ENCODE assay signal across 2 cellular contexts in the genomic region with DNA sequence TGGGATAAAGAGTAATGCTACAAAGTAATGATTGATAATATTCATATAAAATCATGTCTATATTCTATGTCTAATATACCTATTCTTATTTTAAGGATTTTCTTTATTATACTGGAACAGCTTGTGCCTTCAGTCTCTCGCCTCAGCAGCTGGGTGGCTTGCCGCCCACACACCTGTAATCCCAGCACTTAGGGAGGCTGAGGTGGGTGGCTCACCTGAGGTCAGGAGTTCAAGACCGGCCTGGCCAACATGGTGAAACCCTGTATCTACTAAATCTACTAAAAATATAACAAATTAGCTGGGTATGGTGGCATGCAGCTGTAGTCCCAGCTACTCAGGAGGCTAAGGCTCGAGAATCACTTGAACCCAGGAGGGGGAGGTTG.
TF ChIP-seq lines count a peak whose summit lies in the region.

No MANE protein-coding gene starts in this region.

TF ChIP-seq in HepG2, 621 proteins besides CTCF, POLR2A, EP300 and RAD21 (continues in another document):
- no peak for TF ChIP-seq MED8 (CRISPR knock-in tag; IDR thresholded peaks at IDR 0.05; ENCODE audit: insufficient replicate concordance)
- no peak for TF ChIP-seq PHF5A (CRISPR knock-in tag; IDR thresholded peaks at IDR 0.05; ENCODE audit: low read depth, unreplicated experiment)
- TF ChIP-seq ZMYM3 (CRISPR knock-in tag; IDR thresholded peaks at IDR 0.05), result no peak
- TF ChIP-seq, protein P1, sequence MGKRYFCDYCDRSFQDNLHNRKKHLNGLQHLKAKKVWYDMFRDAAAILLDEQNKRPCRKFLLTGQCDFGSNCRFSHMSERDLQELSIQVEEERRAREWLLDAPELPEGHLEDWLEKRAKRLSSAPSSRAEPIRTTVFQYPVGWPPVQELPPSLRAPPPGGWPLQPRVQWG (CRISPR knock-in tag; IDR thresholded peaks at IDR 0.05; ENCODE audit: borderline replicate concordance, low read depth), result no peak
- no peak for TF ChIP-seq CSRNP2 (CRISPR knock-in tag; conservative IDR thresholded peaks at IDR 0.05; ENCODE audit: low read depth)
- TF ChIP-seq, protein P2, sequence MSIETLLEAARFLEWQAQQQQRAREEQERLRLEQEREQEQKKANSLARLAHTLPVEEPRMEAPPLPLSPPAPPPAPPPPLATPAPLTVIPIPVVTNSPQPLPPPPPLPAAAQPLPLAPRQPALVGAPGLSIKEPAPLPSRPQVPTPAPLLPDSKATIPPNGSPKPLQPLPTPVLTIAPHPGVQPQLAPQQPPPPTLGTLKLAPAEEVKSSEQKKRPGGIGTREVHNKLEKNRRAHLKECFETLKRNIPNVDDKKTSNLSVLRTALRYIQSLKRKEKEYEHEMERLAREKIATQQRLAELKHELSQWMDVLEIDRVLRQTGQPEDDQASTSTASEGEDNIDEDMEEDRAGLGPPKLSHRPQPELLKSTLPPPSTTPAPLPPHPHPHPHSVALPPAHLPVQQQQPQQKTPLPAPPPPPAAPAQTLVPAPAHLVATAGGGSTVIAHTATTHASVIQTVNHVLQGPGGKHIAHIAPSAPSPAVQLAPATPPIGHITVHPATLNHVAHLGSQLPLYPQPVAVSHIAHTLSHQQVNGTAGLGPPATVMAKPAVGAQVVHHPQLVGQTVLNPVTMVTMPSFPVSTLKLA (IDR thresholded peaks at IDR 0.05), result no peak
- TF ChIP-seq GATA4 (IDR thresholded peaks at IDR 0.05; ENCODE audit: borderline replicate concordance, low read depth), result no peak
- TF ChIP-seq, protein P3, sequence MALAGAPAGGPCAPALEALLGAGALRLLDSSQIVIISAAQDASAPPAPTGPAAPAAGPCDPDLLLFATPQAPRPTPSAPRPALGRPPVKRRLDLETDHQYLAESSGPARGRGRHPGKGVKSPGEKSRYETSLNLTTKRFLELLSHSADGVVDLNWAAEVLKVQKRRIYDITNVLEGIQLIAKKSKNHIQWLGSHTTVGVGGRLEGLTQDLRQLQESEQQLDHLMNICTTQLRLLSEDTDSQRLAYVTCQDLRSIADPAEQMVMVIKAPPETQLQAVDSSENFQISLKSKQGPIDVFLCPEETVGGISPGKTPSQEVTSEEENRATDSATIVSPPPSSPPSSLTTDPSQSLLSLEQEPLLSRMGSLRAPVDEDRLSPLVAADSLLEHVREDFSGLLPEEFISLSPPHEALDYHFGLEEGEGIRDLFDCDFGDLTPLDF (CRISPR knock-in tag; IDR thresholded peaks at IDR 0.05), result no peak
- no peak for TF ChIP-seq FLYWCH1 (CRISPR knock-in tag; IDR thresholded peaks at IDR 0.05)
- no peak for TF ChIP-seq HMG20A (CRISPR knock-in tag; IDR thresholded peaks at IDR 0.05; ENCODE audit: borderline replicate concordance)
- no peak for TF ChIP-seq TCF7 (IDR thresholded peaks at IDR 0.05; ENCODE audit: low read depth)
- no peak for TF ChIP-seq PRMT3 (CRISPR knock-in tag; IDR thresholded peaks at IDR 0.05; ENCODE audit: borderline replicate concordance, low read depth)
- TF ChIP-seq ZNF343 (CRISPR knock-in tag; IDR thresholded peaks at IDR 0.05), result no peak

TF ChIP-seq in K562, 482 proteins besides CTCF, POLR2A, EP300 and RAD21:
- TF ChIP-seq DACH1 (IDR thresholded peaks at IDR 0.05; ENCODE audit: partially characterized antibody) (no peak), ESRRA (IDR thresholded peaks at IDR 0.05; ENCODE audit: borderline replicate concordance, low read depth) (no peak), EGR1 (conservative IDR thresholded peaks at IDR 0.05) (peak; percentile 51)
